9 cellular contexts compared by ENCODE assay signal in genomic region chr2:187541086-187542085, GRCh38. TPM values are rescaled to one million over a fixed set of nuclear protein-coding genes. Genes with fewer than 3 reads are reported as not detected.
DNase-seq lines count a peak whose midpoint lies in the region; ATAC-seq and TF ChIP-seq lines count a peak whose summit lies in the region.
"Had no signal": no experiment of that assay in that cellular context is flagged by ENCODE, and none has a peak within 500 bp of the region (broad histone marks: within the 10 kb centered on the region; RNA-seq: fewer than 3 reads in every experiment).

No MANE protein-coding gene starts in this region.

- no peaks in the 10 kb centered on the region for H3K27me3 ChIP-seq in adipocyte (replicated peaks; ENCODE audit: control insufficient read depth, insufficient read depth, low read length)

- H3K4me3 Mint-ChIP-seq in activated naive CD4-positive, alpha-beta T cell treated with anti-CD3 and anti-CD28 coated beads for 36 hours, result no peak overlapping the region
- H3K4me3 Mint-ChIP-seq: T-helper 1 cell treated with Interleukin-12 subunit alpha and Interleukin-12 subunit beta and Interleukin-4 antibody, amounts not matched to agents 30 μg/mL and 1 μg/mL, for 36 hours had no signal

- no peaks in the 10 kb centered on the region for H3K9me3 ChIP-seq in adipocyte (ENCODE audit: control insufficient read depth, low read length)

- no peaks in the 10 kb centered on the region for H3K27me3 Mint-ChIP-seq in activated naive CD4-positive, alpha-beta T cell treated with anti-CD3 and anti-CD28 coated beads for 36 hours (ENCODE audit: low read depth)

- CTCF ChIA-PET in activated naive CD4-positive, alpha-beta T cell treated with anti-CD3 and anti-CD28 coated beads for 36 hours (lab: Charles Lee), result no interaction called here

- H3K4me3 ChIP-seq in adipocyte (ENCODE audit: low read length), result peak overlapping the region; percentile 53
- H3K4me3 ChIP-seq in skeletal muscle cell (ENCODE audit: low read depth, low read length), result no peak overlapping the region

- DNase-seq in ELR (ENCODE audit: low read depth), result peak; percentile 91
- DNase-seq in adipocyte (ENCODE audit: low read depth), result peak; percentile 78
- DNase-seq in left cardiac atrium, result no peak
- DNase-seq in skeletal muscle cell (ENCODE audit: low read depth), result peak; percentile 96
- no peak for DNase-seq in activated naive CD4-positive, alpha-beta T cell treated with anti-CD3 and anti-CD28 coated beads for 36 hours
- no peak for DNase-seq in stimulated activated CD4-positive, alpha-beta T cell treated with anti-CD3 and anti-CD28 coated beads, Interleukin-4, amount 100 ng/mL, for 24 hours
- no peak for DNase-seq in erythroblast (lab: John Stamatoyannopoulos, UW)
- no peak for DNase-seq in OCI-M2 (lab: John Stamatoyannopoulos, UW; ENCODE audit: unreplicated experiment)

- H3K36me3 ChIP-seq in adipocyte (ENCODE audit: control insufficient read depth, insufficient read depth, low read length, severe bottlenecking), result no peaks in the 10 kb centered on the region

- peaks cover 58% of the 10 kb centered on the region for H3K4me1 ChIP-seq in adipocyte (ENCODE audit: control insufficient read depth, insufficient read depth, low read length)

- no peaks in the 10 kb centered on the region for H3K36me3 Mint-ChIP-seq in activated naive CD4-positive, alpha-beta T cell treated with anti-CD3 and anti-CD28 coated beads for 36 hours (ENCODE audit: low read depth)

- peaks cover 2% of the 10 kb centered on the region for H3K9me3 Mint-ChIP-seq in activated naive CD4-positive, alpha-beta T cell treated with anti-CD3 and anti-CD28 coated beads for 36 hours
- H3K9me3 Mint-ChIP-seq: T-helper 1 cell treated with Interleukin-12 subunit alpha and Interleukin-12 subunit beta and Interleukin-4 antibody, amounts not matched to agents 30 μg/mL and 1 μg/mL, for 36 hours had no signal

- ATAC-seq in left cardiac atrium, result peak; percentile 63 to 83

- intact Hi-C loops in left cardiac atrium (cut with DNase I), result no loop called here
- intact Hi-C loops in activated naive CD4-positive, alpha-beta T cell treated with anti-CD3 and anti-CD28 coated beads for 36 hours (cut with micrococcal nuclease), result no loop called here

- H3K9ac ChIP-seq in adipocyte (ENCODE audit: low read length), result peak overlapping the region; percentile 55

- H3K4me1 Mint-ChIP-seq in activated naive CD4-positive, alpha-beta T cell treated with anti-CD3 and anti-CD28 coated beads for 36 hours (ENCODE audit: low read depth), result no peaks in the 10 kb centered on the region

- no peak overlapping the region for H3K27ac Mint-ChIP-seq in activated naive CD4-positive, alpha-beta T cell treated with anti-CD3 and anti-CD28 coated beads for 36 hours
- H3K27ac Mint-ChIP-seq: T-helper 1 cell treated with Interleukin-12 subunit alpha and Interleukin-12 subunit beta and Interleukin-4 antibody, amounts not matched to agents 30 μg/mL and 1 μg/mL, for 36 hours had no signal

- TF ChIP-seq POLR2A in erythroblast (IDR thresholded peaks at IDR 0.05; ENCODE audit: low read length), result no peak

RNA-seq across cellular contexts. Expression of gene TFPI, which starts 12.8 kb away (rescaled TPM):
- total RNA-seq in left cardiac atrium, result 10 to 100 TPM; 42.7 to 68.6 TPM
- not detected for total RNA-seq in activated naive CD4-positive, alpha-beta T cell treated with anti-CD3 and anti-CD28 coated beads for 36 hours

Comparison
In these comparisons a context has a peak if more than half of its experiments do, and no peak if none do; other contexts are left out.
1. DNase-seq: peak in ELR (single experiment), adipocyte (single experiment) and skeletal muscle cell (single experiment); none in left cardiac atrium (single experiment), activated naive CD4-positive, alpha-beta T cell treated with anti-CD3 and anti-CD28 coated beads for 36 hours (single experiment), stimulated activated CD4-positive, alpha-beta T cell treated with anti-CD3 and anti-CD28 coated beads, Interleukin-4, amount 100 ng/mL, for 24 hours (single experiment), erythroblast (0 of 2) and OCI-M2 (single experiment).
2. RNA of gene TFPI, which starts 12.8 kb away (total RNA-seq): 42.7 to 68.6 TPM in left cardiac atrium; not detected in activated naive CD4-positive, alpha-beta T cell treated with anti-CD3 and anti-CD28 coated beads for 36 hours; every median in the first group is over 10 times any median in the second.